Comparison of ENCODE assay signal across 16 cellular contexts in genomic region chr1:77175230-77175844, GRCh38. TPM values are rescaled to one million over a fixed set of nuclear protein-coding genes. Genes with fewer than 3 reads are reported as not detected.
DNase-seq lines count a peak whose midpoint lies in the region; ATAC-seq, FAIRE-seq and TF ChIP-seq lines count a peak whose summit lies in the region.
"Had no signal": no experiment of that assay in that cellular context is flagged by ENCODE, and none has a peak within 500 bp of the region (broad histone marks: within the 10 kb centered on the region; RNA-seq: fewer than 3 reads in every experiment).

No MANE protein-coding gene starts in this region.

- WGBS in K562 (ENCODE audit: insufficient coverage, low coverage, missing lambda C conversion rate) = 68% methylated on average over 3 of the region's 3 CpGs

- in situ Hi-C loops in K562 (cut with MboI) = no loop called here

- no peak overlapping the region for H3K9ac ChIP-seq in K562 (ENCODE audit: insufficient read depth in 1 of 2, low read depth in 2 of 2, low read length in 2 of 2)

- no peak for TF ChIP-seq EP300 in K562 (IDR thresholded peaks at IDR 0.05; ENCODE audit: low read length)

- DNase-seq in activated naive CD8-positive, alpha-beta T cell treated with anti-CD3 and anti-CD28 coated beads, Interleukin-2, amount 50 U/mL, for 24 hours = peak; percentile 16
- no peak for DNase-seq in activated naive CD8-positive, alpha-beta T cell treated with anti-CD3 and anti-CD28 coated beads for 36 hours
- DNase-seq in MG63 (peak; percentile 15), K562 (ENCODE audit: extremely low read depth in 1 of 4, low spot score in 3 of 4) (peak in 1 of 4 experiments; percentile 8), neural crest cell (ENCODE audit: low read depth, low spot score) (peak; percentile 2), substantia nigra (lab: John Stamatoyannopoulos, UW) (no peak), pons (ENCODE audit: low spot score) (no peak)
- DNase-seq: cerebellar nuclear complex; NCI-H446; psoas muscle; SHP77; stimulated activated CD4-positive, alpha-beta T cell treated with anti-CD3 and anti-CD28 coated beads, Interleukin-2, amount 100 ng/mL, for 24 hours had no signal

- intact Hi-C loops in K562 (cut with micrococcal nuclease) = no loop called here

- CTCF ChIA-PET in K562 (lab: Yijun Ruan, JAX; ENCODE audit: low intra/inter-chr PET ratio) = no interaction called here

- no peak overlapping the region for H2AFZ ChIP-seq in K562 (ENCODE audit: low read depth, low read length)

- TF ChIP-seq CTCF in K562 (IDR thresholded peaks at IDR 0.05 in 2 of 3, conservative IDR thresholded peaks at IDR 0.05 in 1 of 3; ENCODE audit: insufficient read depth in 2 of 3, low read depth in 1 of 3, low read length in 3 of 3) (no peak), neural crest cell (conservative IDR thresholded peaks at IDR 0.05) (no peak)

- no peak overlapping the region for H3K4me3 Mint-ChIP-seq in activated naive CD8-positive, alpha-beta T cell treated with anti-CD3 and anti-CD28 coated beads, Interleukin-2, amount 50 U/mL, for 24 hours
- H3K4me3 Mint-ChIP-seq in activated naive CD8-positive, alpha-beta T cell treated with anti-CD3 and anti-CD28 coated beads for 36 hours = no peak overlapping the region
- no peak overlapping the region for H3K4me3 Mint-ChIP-seq in neural crest cell

- TF ChIP-seq RAD21 in K562 (CRISPR knock-in tag; conservative IDR thresholded peaks at IDR 0.05 in 1 of 2, IDR thresholded peaks at IDR 0.05 in 1 of 2) = no peak

- no peak overlapping the region for H3K27ac Mint-ChIP-seq in activated naive CD8-positive, alpha-beta T cell treated with anti-CD3 and anti-CD28 coated beads, Interleukin-2, amount 50 U/mL, for 24 hours
- H3K27ac Mint-ChIP-seq in activated naive CD8-positive, alpha-beta T cell treated with anti-CD3 and anti-CD28 coated beads for 36 hours = no peak overlapping the region
- H3K27ac Mint-ChIP-seq in neural crest cell (ENCODE audit: unreplicated experiment) = no peak overlapping the region
- H3K27ac Mint-ChIP-seq: activated naive CD4-positive, alpha-beta T cell treated with anti-CD3 and anti-CD28 coated beads, Interleukin-2, amount 50 U/mL, for 72 hours had no signal

- H3K36me3 ChIP-seq in MG63 (no peaks in the 10 kb centered on the region), K562 (ENCODE audit: control insufficient read depth, insufficient read depth, low read length) (no peaks in the 10 kb centered on the region)

- peaks cover 47% of the 10 kb centered on the region for H3K36me3 Mint-ChIP-seq in activated naive CD8-positive, alpha-beta T cell treated with anti-CD3 and anti-CD28 coated beads, Interleukin-2, amount 50 U/mL, for 24 hours (ENCODE audit: low read depth)
- H3K36me3 Mint-ChIP-seq in activated naive CD8-positive, alpha-beta T cell treated with anti-CD3 and anti-CD28 coated beads for 36 hours = peaks cover 55% of the 10 kb centered on the region
- H3K36me3 Mint-ChIP-seq in neural crest cell (ENCODE audit: low read depth) = peaks cover 40% of the 10 kb centered on the region

- H4K20me1 ChIP-seq in K562 (replicated peaks; ENCODE audit: control insufficient read depth, insufficient read depth, low read length) = no peaks in the 10 kb centered on the region

- H3K4me3 ChIP-seq in MG63 = no peak overlapping the region
- no peak overlapping the region for H3K4me3 ChIP-seq in K562
- H3K4me3 ChIP-seq: psoas muscle had no signal

- no peak overlapping the region for H3K27ac ChIP-seq in K562 (ENCODE audit: extremely low read depth, low read depth, low read length)
- no peak overlapping the region for H3K27ac ChIP-seq in substantia nigra (ENCODE audit: low read depth, low read length, poor library complexity, severe bottlenecking)
- H3K27ac ChIP-seq: psoas muscle had no signal

- TF ChIP-seq POLR2A in K562 (conservative IDR thresholded peaks at IDR 0.05) = no peak

- H3K4me2 ChIP-seq in K562 (ENCODE audit: insufficient read depth, low read length) = no peak overlapping the region

- H3K9me1 ChIP-seq in K562 (ENCODE audit: control insufficient read depth, insufficient read depth, low read length) = no peaks in the 10 kb centered on the region

- H3K4me1 ChIP-seq in K562 (replicated peaks in 1 of 2; ENCODE audit: control insufficient read depth in 2 of 2, insufficient read depth in 2 of 2, low read length in 2 of 2) = no peaks in the 10 kb centered on the region
- H3K4me1 ChIP-seq: psoas muscle had no signal

- H3K9me3 ChIP-seq in MG63 = peaks cover 19% of the 10 kb centered on the region
- no peaks in the 10 kb centered on the region for H3K9me3 ChIP-seq in K562 (replicated peaks; ENCODE audit: control insufficient read depth, insufficient read depth, low read depth, low read length)
- H3K9me3 ChIP-seq: psoas muscle had no signal

- H3K27me3 Mint-ChIP-seq in activated naive CD8-positive, alpha-beta T cell treated with anti-CD3 and anti-CD28 coated beads, Interleukin-2, amount 50 U/mL, for 24 hours = no peaks in the 10 kb centered on the region
- H3K27me3 Mint-ChIP-seq in activated naive CD8-positive, alpha-beta T cell treated with anti-CD3 and anti-CD28 coated beads for 36 hours = no peaks in the 10 kb centered on the region
- no peaks in the 10 kb centered on the region for H3K27me3 Mint-ChIP-seq in neural crest cell (ENCODE audit: low read depth)

- peaks cover 28% of the 10 kb centered on the region for H3K9me3 Mint-ChIP-seq in activated naive CD8-positive, alpha-beta T cell treated with anti-CD3 and anti-CD28 coated beads, Interleukin-2, amount 50 U/mL, for 24 hours
- H3K9me3 Mint-ChIP-seq in activated naive CD8-positive, alpha-beta T cell treated with anti-CD3 and anti-CD28 coated beads for 36 hours = peaks cover 23% of the 10 kb centered on the region
- peaks cover 17% of the 10 kb centered on the region for H3K9me3 Mint-ChIP-seq in neural crest cell

- H3K27me3 ChIP-seq in MG63 (no peaks in the 10 kb centered on the region), K562 (ENCODE audit: control insufficient read depth in 2 of 2, insufficient read depth in 2 of 2, low read length in 2 of 2) (no peaks in the 10 kb centered on the region)

- POLR2A ChIA-PET in K562 (lab: Yijun Ruan, JAX) = interaction anchor here (0.7 kb wide), 1 partner anchor 968 kb away, joined by 3 read pairs; no protein-coding TSS in a partner anchor

- ATAC-seq in activated naive CD8-positive, alpha-beta T cell treated with anti-CD3 and anti-CD28 coated beads, Interleukin-2, amount 50 U/mL, for 24 hours = no peak
- ATAC-seq in K562 (no peak), GM21423 (IDR thresholded peaks at IDR 0.05; ENCODE audit: unreplicated experiment) (no peak)
- ATAC-seq: activated naive CD4-positive, alpha-beta T cell treated with anti-CD3 and anti-CD28 coated beads, Interleukin-2, amount 50 U/mL, for 72 hours; psoas muscle had no signal

- no peaks in the 10 kb centered on the region for H3K79me2 ChIP-seq in K562 (ENCODE audit: control insufficient read depth, insufficient read depth, low read length)

- FAIRE-seq in K562 (lab: Jason Lieb, UNC) = no peak
- FAIRE-seq: H54, TTC549 had no signal

- BruUV-seq in K562 (replicated peaks; lab: Mats Ljungman, UMichigan) = no TSS peak

- peaks cover 5% of the 10 kb centered on the region for H3K4me1 Mint-ChIP-seq in activated naive CD8-positive, alpha-beta T cell treated with anti-CD3 and anti-CD28 coated beads, Interleukin-2, amount 50 U/mL, for 24 hours
- H3K4me1 Mint-ChIP-seq in activated naive CD8-positive, alpha-beta T cell treated with anti-CD3 and anti-CD28 coated beads for 36 hours = peaks cover 4% of the 10 kb centered on the region
- H3K4me1 Mint-ChIP-seq in neural crest cell = no peaks in the 10 kb centered on the region

RNA-seq across cellular contexts. Expression of gene PIGK, which starts 43.9 kb away (rescaled TPM):
- 10 to 100 TPM; 21.4 to 23.1 TPM for total RNA-seq in activated naive CD8-positive, alpha-beta T cell treated with anti-CD3 and anti-CD28 coated beads for 36 hours
- 30.9 and 64.4 TPM in 2 replicates for total RNA-seq in MG63 (2014; rRNA removed; shearing (Covaris generic); ENCODE audit: low replicate concordance)
- total RNA-seq in K562 (2011; cell fraction: chromatin; rRNA removed; ENCODE audit: low replicate concordance) = 14.2 and 31.2 TPM in 2 replicates
- 14.7 and 17.5 TPM in 2 replicates for total RNA-seq in K562 (2011; cell fraction: nucleolus; rRNA removed)
- total RNA-seq in K562 (2011; cell fraction: nucleoplasm; rRNA removed) = 25.7 and 25.8 TPM in 2 replicates
- 11.5 and 15.7 TPM in 2 replicates for total RNA-seq in K562 (2014; rRNA removed)
- 30.6 and 35.8 TPM in 2 replicates for total RNA-seq in K562 (2014; rRNA removed; fragmentation: Illumina TruSeq; extraction: Trizol)
- 27.8 and 29.9 TPM in 2 replicates for total RNA-seq in K562 (2015; rRNA removed; fragmentation: Illumina TruSeq; extraction: Trizol)
- 22.3 and 28.3 TPM in 2 replicates for total RNA-seq in K562 (2021)
- polyA plus RNA-seq in K562 (2011; rRNA removed) = 22.7 and 31.9 TPM in 2 replicates
- 6.0 and 10.4 TPM in 2 replicates for polyA plus RNA-seq in K562 (2011; cell fraction: cytosol; rRNA removed)
- 2.7 and 5.1 TPM in 2 replicates for polyA plus RNA-seq in K562 (2011; cell fraction: nucleus; rRNA removed)
- polyA plus RNA-seq in K562 (2012) = 14.7 and 18.9 TPM in 2 replicates
- polyA plus RNA-seq in K562 (2014; fragmentation: Illumina TruSeq; extraction: Trizol) = 24.5 and 26.8 TPM in 2 replicates
- 10 to 100 TPM; 52.0 to 59.5 TPM for polyA plus RNA-seq in K562 (2014; fragmentation: Nextera tagmentation; extraction: Ambion mirVana)
- 18.8 and 20.4 TPM in 2 replicates for polyA plus RNA-seq in K562 (2014; rRNA removed)
- 27.6 and 31.2 TPM in 2 replicates for polyA minus RNA-seq in K562 (2011; rRNA and poly(A)+ RNA removed)
- polyA minus RNA-seq in K562 (2011; cell fraction: cytosol; rRNA and poly(A)+ RNA removed) = 21.4 and 25.9 TPM in 2 replicates
- polyA minus RNA-seq in K562 (2011; cell fraction: nucleus; rRNA and poly(A)+ RNA removed) = 10.2 and 14.2 TPM in 2 replicates
- total RNA-seq in neural crest cell = 18.4 and 21.7 TPM in 2 replicates

Comparison
In these comparisons a context has a peak if more than half of its experiments do, and no peak if none do; other contexts are left out.
1. DNase-seq: peak in activated naive CD8-positive, alpha-beta T cell treated with anti-CD3 and anti-CD28 coated beads, Interleukin-2, amount 50 U/mL, for 24 hours (single experiment), MG63 (single experiment) and neural crest cell (single experiment); none in activated naive CD8-positive, alpha-beta T cell treated with anti-CD3 and anti-CD28 coated beads for 36 hours (single experiment), substantia nigra (0 of 49) and pons (single experiment).